Comparison of ENCODE assay signal across 11 cellular contexts in genomic region chr11:312092-312816, GRCh38. TPM values are rescaled to one million over a fixed set of nuclear protein-coding genes. Genes with fewer than 3 reads are reported as not detected.
DNase-seq lines count a peak whose midpoint lies in the region; ATAC-seq, FAIRE-seq and TF ChIP-seq lines count a peak whose summit lies in the region.
"Had no signal": no experiment of that assay in that cellular context is flagged by ENCODE, and none has a peak within 500 bp of the region (broad histone marks: within the 10 kb centered on the region; RNA-seq: fewer than 3 reads in every experiment).

No MANE protein-coding gene starts in this region.

- H3K27ac Mint-ChIP-seq in activated naive CD4-positive, alpha-beta T cell treated with anti-CD3 and anti-CD28 coated beads, Interleukin-2, amount 10 ng/mL, durations not matched to agents 7 days and 5 days = peak overlapping the region; percentile 95
- peak overlapping the region; percentile 93 for H3K27ac Mint-ChIP-seq in mesothelial cell of epicardium

- H3K9me3 ChIP-seq in GM12878 (replicated peaks; ENCODE audit: control insufficient read depth, insufficient read depth, low read length) = no peaks in the 10 kb centered on the region

- TF ChIP-seq POLR2A in GM12878 (IDR thresholded peaks at IDR 0.05; ENCODE audit: low read depth, low read length) = no peak; the same call in 1 of the 2 replicates

- WGBS in GM12878 (ENCODE audit: insufficient coverage, insufficient replicate concordance, low lambda C conversion rate, missing lambda C conversion rate) = 85% methylated on average over 13 of the region's 14 CpGs
- WGBS in urinary bladder = 49% methylated on average over 14 of the region's 14 CpGs

- H3K4me3 ChIP-seq in GM12878 (peak overlapping the region; percentile 75), urinary bladder (ENCODE audit: low read depth, low read length) (peak overlapping the region; percentile 28)

- H3K79me2 ChIP-seq in GM12878 (ENCODE audit: control insufficient read depth, insufficient read depth, low read length) = peaks cover 79% of the 10 kb centered on the region

- peak overlapping the region; percentile 88 for H3K4me2 ChIP-seq in GM12878 (ENCODE audit: control insufficient read depth, insufficient read depth)

- TF ChIP-seq RAD21 in GM12878 (IDR thresholded peaks at IDR 0.05; ENCODE audit: insufficient read depth, low read depth, low read length) = no peak

- no peaks in the 10 kb centered on the region; a peak in 1 of 4 replicates for H3K27me3 ChIP-seq in GM12878 (replicated peaks in 1 of 2; ENCODE audit: control insufficient read depth in 2 of 2, insufficient read depth in 2 of 2, low read length in 1 of 2)

- H3K27ac ChIP-seq in GM12878 (ENCODE audit: control insufficient read depth, insufficient read depth) (peak overlapping the region; percentile 98), urinary bladder (ENCODE audit: low read depth) (peak overlapping the region; percentile 81)

- no peaks in the 10 kb centered on the region for H3K9me3 Mint-ChIP-seq in activated naive CD4-positive, alpha-beta T cell treated with anti-CD3 and anti-CD28 coated beads, Interleukin-2, amount 10 ng/mL, durations not matched to agents 7 days and 5 days
- no peaks in the 10 kb centered on the region for H3K9me3 Mint-ChIP-seq in mesothelial cell of epicardium

- H2AFZ ChIP-seq in GM12878 (ENCODE audit: control insufficient read depth, low read depth, low read length) = no peak overlapping the region; the same call in 1 of the 2 replicates

- no peaks in the 10 kb centered on the region for H3K27me3 Mint-ChIP-seq in activated naive CD4-positive, alpha-beta T cell treated with anti-CD3 and anti-CD28 coated beads, Interleukin-2, amount 10 ng/mL, durations not matched to agents 7 days and 5 days
- H3K27me3 Mint-ChIP-seq in mesothelial cell of epicardium (ENCODE audit: low read depth) = peaks cover 13% of the 10 kb centered on the region

- BruUV-seq in GM12878 (replicated peaks; lab: Mats Ljungman, UMichigan) = no TSS peak

- no peak for TF ChIP-seq EP300 in GM12878 (IDR thresholded peaks at IDR 0.05; ENCODE audit: borderline replicate concordance in 1 of 2, control insufficient read depth in 1 of 2, low read depth in 2 of 2, low read length in 2 of 2)

- H3K36me3 ChIP-seq in GM12878 (ENCODE audit: control insufficient read depth in 2 of 2, insufficient read depth in 2 of 2, low read length in 1 of 2) = peaks cover 2 to 5% of the 10 kb centered on the region in 2 experiments; a peak in 3 of 4 replicates
- H3K36me3 ChIP-seq in urinary bladder (ENCODE audit: insufficient read depth) = no peaks in the 10 kb centered on the region

- POLR2A ChIA-PET in GM12878 (lab: Charles Lee) = interaction anchor here (0.5 to 2.2 kb wide), 11 partner anchors 15 to 469 kb away, joined by 3 to 30 read pairs (median 7); partner anchors contain the start of genes BET1L and RIC8A

- RAD21 ChIA-PET in GM12878 (lab: Charles Lee; ENCODE audit: unreplicated experiment) = interaction anchor here (0.6 to 2.6 kb wide), 10 partner anchors 15 to 75 kb away, joined by 3 to 33 read pairs (median 7); partner anchors contain the start of gene PSMD13

- no peak for FAIRE-seq in GM12878 (lab: Jason Lieb, UNC)

- H3K4me3 Mint-ChIP-seq in activated naive CD4-positive, alpha-beta T cell treated with anti-CD3 and anti-CD28 coated beads, Interleukin-2, amount 10 ng/mL, durations not matched to agents 7 days and 5 days = peak overlapping the region; percentile 83
- H3K4me3 Mint-ChIP-seq in mesothelial cell of epicardium = peak overlapping the region; percentile 86

- DNase-seq in activated naive CD4-positive, alpha-beta T cell treated with anti-CD3 and anti-CD28 coated beads, Interleukin-2, amount 10 ng/mL, durations not matched to agents 7 days and 5 days = peak; percentile 65
- DNase-seq in activated naive CD4-positive, alpha-beta T cell treated with Interleukin-2 at 50 U/mL for 16 hours = no peak
- no peak for DNase-seq in GM12878 (ENCODE audit: low read depth, low spot score)
- no peak for DNase-seq in mesothelial cell of epicardium (ENCODE audit: low spot score in 2 of 2, unreplicated experiment in 2 of 2)
- DNase-seq in sciatic nerve (ENCODE audit: low spot score) = no peak
- DNase-seq in H4 (ENCODE audit: low spot score) = no peak
- DNase-seq: C1 segment of cervical spinal cord, islet precursor cell, NCI-H446 had no signal

- H3K4me1 ChIP-seq in GM12878 (ENCODE audit: control insufficient read depth, insufficient read depth, low read length) = peaks cover 13% of the 10 kb centered on the region
- H3K4me1 ChIP-seq in urinary bladder (ENCODE audit: insufficient read depth) = peaks cover 2% of the 10 kb centered on the region

- H3K9ac ChIP-seq in GM12878 (ENCODE audit: control insufficient read depth, insufficient read depth, low read length) = peak overlapping the region; percentile 99

- in situ Hi-C loops in GM12878 (cut with MboI) = no loop called here

- intact Hi-C loops in GM12878 (cut with micrococcal nuclease; ENCODE audit: unreplicated experiment) (loop anchor here (2.0 kb wide), 2 partner anchors 43 kb away; no protein-coding TSS in a partner anchor), sciatic nerve (cut with DNase I) (no loop called here)

- SMC1A ChIA-PET in GM12878 (lab: Charles Lee; ENCODE audit: uncharacterized antibody, unreplicated experiment) = interaction anchor here (0.9 to 2.7 kb wide), 6 partner anchors 17 to 61 kb away, joined by 5 to 19 read pairs (median 8); no protein-coding TSS in a partner anchor

- ATAC-seq in GM12878 = no peak
- no peak for ATAC-seq in sciatic nerve
- ATAC-seq in HG03521 (IDR thresholded peaks at IDR 0.05; ENCODE audit: unreplicated experiment) = no peak

- H3K36me3 Mint-ChIP-seq in activated naive CD4-positive, alpha-beta T cell treated with anti-CD3 and anti-CD28 coated beads, Interleukin-2, amount 10 ng/mL, durations not matched to agents 7 days and 5 days = peaks cover 46% of the 10 kb centered on the region
- H3K36me3 Mint-ChIP-seq in mesothelial cell of epicardium = no peaks in the 10 kb centered on the region

- no peak for TF ChIP-seq CTCF in GM12878 (IDR thresholded peaks at IDR 0.05 in 2 of 3, conservative IDR thresholded peaks at IDR 0.05 in 1 of 3; ENCODE audit: control insufficient read depth in 2 of 3, extremely low read depth in 1 of 3, insufficient read depth in 1 of 3, low read depth in 3 of 3, low read length in 3 of 3)
- TF ChIP-seq CTCF in mesothelial cell of epicardium (IDR thresholded peaks at IDR 0.05; ENCODE audit: unreplicated experiment) = no peak

- CTCF ChIA-PET in activated naive CD4-positive, alpha-beta T cell treated with anti-CD3 and anti-CD28 coated beads, Interleukin-2, amount 10 ng/mL, durations not matched to agents 7 days and 5 days (lab: Charles Lee) = interaction anchor here (1.0 to 1.5 kb wide), 3 partner anchors 43 to 105 kb away, joined by 3 to 7 read pairs (median 4); partner anchors contain the start of genes BET1L and RIC8A
- CTCF ChIA-PET in GM12878 (lab: Yijun Ruan, JAX) = interaction anchor here (0.5 to 2.6 kb wide), 11 partner anchors 10 to 273 kb away, joined by 3 to 24 read pairs (median 4); no protein-coding TSS in a partner anchor

- H3K4me1 Mint-ChIP-seq in activated naive CD4-positive, alpha-beta T cell treated with anti-CD3 and anti-CD28 coated beads, Interleukin-2, amount 10 ng/mL, durations not matched to agents 7 days and 5 days = peaks cover 33% of the 10 kb centered on the region
- H3K4me1 Mint-ChIP-seq in mesothelial cell of epicardium = peaks cover 71% of the 10 kb centered on the region

- H4K20me1 ChIP-seq in GM12878 (ENCODE audit: control insufficient read depth, insufficient read depth) = no peaks in the 10 kb centered on the region

RNA-seq across cellular contexts. Expression of gene IFITM1, which starts 1.6 kb away (rescaled TPM):
- total RNA-seq in GM12878 (2013; cell fraction: nucleolus; rRNA removed) = 166 and 177 TPM in 2 replicates
- total RNA-seq in GM12878 (2014; rRNA removed) = 543 and 574 TPM in 2 replicates
- 485 and 549 TPM in 2 replicates for total RNA-seq in GM12878 (2014; rRNA removed; fragmentation: Illumina TruSeq; extraction: Trizol)
- total RNA-seq in GM12878 (2021) = 396 and 453 TPM in 2 replicates
- 839 TPM for polyA plus RNA-seq in GM12878 (2011; ENCODE audit: low read depth)
- 240 and 671 TPM in 2 replicates for polyA plus RNA-seq in GM12878 (2011; rRNA removed)
- 1,141 and 1,225 TPM in 2 replicates for polyA plus RNA-seq in GM12878 (2011; cell fraction: cytosol; rRNA removed)
- 403 and 488 TPM in 2 replicates for polyA plus RNA-seq in GM12878 (2011; cell fraction: nucleus; rRNA removed)
- 758 and 904 TPM in 2 replicates for polyA plus RNA-seq in GM12878 (2012)
- polyA plus RNA-seq in GM12878 (2014; fragmentation: Illumina TruSeq; extraction: Trizol) = 491 and 1,007 TPM in 2 replicates
- 1,000 to 10,000 TPM; 1,771 to 2,788 TPM for polyA plus RNA-seq in GM12878 (2014; fragmentation: Nextera tagmentation; extraction: Ambion mirVana)
- polyA plus RNA-seq in GM12878 (2014; rRNA removed) = 864 and 887 TPM in 2 replicates
- 100 to 1,000 TPM; 456 to 479 TPM for polyA plus RNA-seq in GM12878 (2016; fragmentation: Nextera tagmentation; extraction: Ambion mirVana)
- polyA minus RNA-seq in GM12878 (2011; rRNA and poly(A)+ RNA removed) = 804 and 1,098 TPM in 2 replicates
- 178 and 190 TPM in 2 replicates for polyA minus RNA-seq in GM12878 (2011; cell fraction: cytosol; rRNA and poly(A)+ RNA removed)
- 183 and 217 TPM in 2 replicates for polyA minus RNA-seq in GM12878 (2011; cell fraction: nucleus; rRNA and poly(A)+ RNA removed)
- total RNA-seq in mesothelial cell of epicardium = 120 to 128 TPM (median 122 TPM) in 3 replicates
- 20.9 TPM for total RNA-seq in urinary bladder
- 599 TPM for polyA plus RNA-seq in urinary bladder
- total RNA-seq in sciatic nerve = 344 TPM
- total RNA-seq in H4 (2014; rRNA removed; shearing (Covaris generic)) = 179 TPM in 2 replicates

RNA-seq across cellular contexts. Expression of gene IFITM2, which starts 4.6 kb away (rescaled TPM):
- total RNA-seq in GM12878 (2013; cell fraction: nucleolus; rRNA removed) = 32.0 and 32.3 TPM in 2 replicates
- total RNA-seq in GM12878 (2014; rRNA removed) (267 and 271 TPM in 2 replicates), GM12878 (2014; rRNA removed; fragmentation: Illumina TruSeq; extraction: Trizol) (295 and 327 TPM in 2 replicates), GM12878 (2021) (676 and 768 TPM in 2 replicates), mesothelial cell of epicardium (208 to 224 TPM (median 210 TPM) in 3 replicates), urinary bladder (14.8 TPM), sciatic nerve (853 TPM)
- polyA plus RNA-seq in GM12878 (2011; ENCODE audit: low read depth) = 582 TPM
- polyA plus RNA-seq in GM12878 (2011; rRNA removed) (116 and 205 TPM in 2 replicates), GM12878 (2014; fragmentation: Illumina TruSeq; extraction: Trizol) (422 and 741 TPM in 2 replicates), GM12878 (2014; fragmentation: Nextera tagmentation; extraction: Ambion mirVana) (1,000 to 10,000 TPM; 2,669 to 3,672 TPM), GM12878 (2014; rRNA removed) (611 and 755 TPM in 2 replicates), GM12878 (2016; fragmentation: Nextera tagmentation; extraction: Ambion mirVana) (100 to 1,000 TPM; 707 to 829 TPM), urinary bladder (765 TPM)
- 159 and 247 TPM in 2 replicates for polyA plus RNA-seq in GM12878 (2011; cell fraction: cytosol; rRNA removed)
- polyA plus RNA-seq in GM12878 (2011; cell fraction: nucleus; rRNA removed) = 40.7 and 48.7 TPM in 2 replicates
- polyA plus RNA-seq in GM12878 (2012) = 605 and 961 TPM in 2 replicates
- polyA minus RNA-seq in GM12878 (2011; rRNA and poly(A)+ RNA removed) = 67.7 and 77.6 TPM in 2 replicates
- 83.9 and 93.5 TPM in 2 replicates for polyA minus RNA-seq in GM12878 (2011; cell fraction: cytosol; rRNA and poly(A)+ RNA removed)
- 31.3 and 51.8 TPM in 2 replicates for polyA minus RNA-seq in GM12878 (2011; cell fraction: nucleus; rRNA and poly(A)+ RNA removed)
- 21.9 and 30.7 TPM in 2 replicates for total RNA-seq in H4 (2014; rRNA removed; shearing (Covaris generic))

RNA-seq across cellular contexts. Expression of gene IFITM3, which starts 8.4 kb away (rescaled TPM):
- 0.61 TPM in 1 of 2 replicates, not detected in the other for total RNA-seq in GM12878 (2013; cell fraction: nucleolus; rRNA removed)
- total RNA-seq in GM12878 (2014; rRNA removed) (0.33 and 1.3 TPM in 2 replicates), GM12878 (2014; rRNA removed; fragmentation: Illumina TruSeq; extraction: Trizol) (0.54 and 0.88 TPM in 2 replicates), GM12878 (2021) (2.5 and 3.0 TPM in 2 replicates), mesothelial cell of epicardium (540 to 561 TPM (median 547 TPM) in 3 replicates), urinary bladder (43.2 TPM), sciatic nerve (1,044 TPM)
- polyA plus RNA-seq in GM12878 (2011; ENCODE audit: low read depth) = 2.3 TPM
- polyA plus RNA-seq in GM12878 (2011; rRNA removed) (0.58 and 0.98 TPM in 2 replicates), GM12878 (2014; fragmentation: Illumina TruSeq; extraction: Trizol) (1.5 TPM in 1 of 2 replicates, not detected in the other), GM12878 (2014; fragmentation: Nextera tagmentation; extraction: Ambion mirVana) (1 to 10 TPM; 2.1 to 2.3 TPM), GM12878 (2014; rRNA removed) (0.77 and 1.8 TPM in 2 replicates), GM12878 (2016; fragmentation: Nextera tagmentation; extraction: Ambion mirVana) (1 to 10 TPM; 2.2 to 3.6 TPM), urinary bladder (2,675 TPM)
- 0.54 and 1.2 TPM in 2 replicates for polyA plus RNA-seq in GM12878 (2011; cell fraction: cytosol; rRNA removed)
- 1.2 and 1.6 TPM in 2 replicates for polyA plus RNA-seq in GM12878 (2011; cell fraction: nucleus; rRNA removed)
- 2.1 and 2.4 TPM in 2 replicates for polyA plus RNA-seq in GM12878 (2012)
- not detected in 2 replicates for polyA minus RNA-seq in GM12878 (2011; rRNA and poly(A)+ RNA removed)
- 3.7 and 7.7 TPM in 2 replicates for polyA minus RNA-seq in GM12878 (2011; cell fraction: cytosol; rRNA and poly(A)+ RNA removed)
- 0.97 and 1.3 TPM in 2 replicates for polyA minus RNA-seq in GM12878 (2011; cell fraction: nucleus; rRNA and poly(A)+ RNA removed)
- total RNA-seq in H4 (2014; rRNA removed; shearing (Covaris generic)) = 183 and 240 TPM in 2 replicates

RNA-seq across cellular contexts. Expression of gene IFITM5, which starts 12.9 kb away (rescaled TPM):
- not detected in 2 replicates for total RNA-seq in GM12878 (2013; cell fraction: nucleolus; rRNA removed)
- total RNA-seq in GM12878 (2014; rRNA removed) (not detected in 2 replicates), GM12878 (2014; rRNA removed; fragmentation: Illumina TruSeq; extraction: Trizol) (not detected in 2 replicates), GM12878 (2021) (not detected in 2 replicates), mesothelial cell of epicardium (not detected in 3 replicates), urinary bladder (not detected), sciatic nerve (not detected)
- polyA plus RNA-seq in GM12878 (2011; ENCODE audit: low read depth) = not detected
- polyA plus RNA-seq in GM12878 (2011; rRNA removed) (not detected in 2 replicates), GM12878 (2014; fragmentation: Illumina TruSeq; extraction: Trizol) (not detected in 2 replicates), GM12878 (2014; fragmentation: Nextera tagmentation; extraction: Ambion mirVana) (not detected), GM12878 (2014; rRNA removed) (not detected in 2 replicates), GM12878 (2016; fragmentation: Nextera tagmentation; extraction: Ambion mirVana) (not detected), urinary bladder (not detected)
- polyA plus RNA-seq in GM12878 (2011; cell fraction: cytosol; rRNA removed) = not detected in 2 replicates
- polyA plus RNA-seq in GM12878 (2011; cell fraction: nucleus; rRNA removed) = not detected in 2 replicates
- polyA plus RNA-seq in GM12878 (2012) = not detected in 2 replicates
- polyA minus RNA-seq in GM12878 (2011; rRNA and poly(A)+ RNA removed) = not detected in 2 replicates
- not detected in 2 replicates for polyA minus RNA-seq in GM12878 (2011; cell fraction: cytosol; rRNA and poly(A)+ RNA removed)
- polyA minus RNA-seq in GM12878 (2011; cell fraction: nucleus; rRNA and poly(A)+ RNA removed) = not detected in 2 replicates
- total RNA-seq in H4 (2014; rRNA removed; shearing (Covaris generic)) = not detected in 2 replicates

RNA-seq across cellular contexts. Expression of gene PGGHG, which starts 23.3 kb away (rescaled TPM):
- 80.7 and 93.8 TPM in 2 replicates for total RNA-seq in GM12878 (2013; cell fraction: nucleolus; rRNA removed)
- total RNA-seq in GM12878 (2014; rRNA removed) = 3.5 and 3.9 TPM in 2 replicates
- 1.3 and 1.9 TPM in 2 replicates for total RNA-seq in GM12878 (2014; rRNA removed; fragmentation: Illumina TruSeq; extraction: Trizol)
- total RNA-seq in GM12878 (2021) = 7.3 and 8.2 TPM in 2 replicates
- polyA plus RNA-seq in GM12878 (2011; ENCODE audit: low read depth) = 13.0 TPM
- 1.7 and 2.9 TPM in 2 replicates for polyA plus RNA-seq in GM12878 (2011; rRNA removed)
- polyA plus RNA-seq in GM12878 (2011; cell fraction: cytosol; rRNA removed) = 2.1 and 4.4 TPM in 2 replicates
- 82.4 and 97.9 TPM in 2 replicates for polyA plus RNA-seq in GM12878 (2011; cell fraction: nucleus; rRNA removed)
- 34.6 and 36.7 TPM in 2 replicates for polyA plus RNA-seq in GM12878 (2012)
- 0.17 and 1.5 TPM in 2 replicates for polyA plus RNA-seq in GM12878 (2014; fragmentation: Illumina TruSeq; extraction: Trizol)
- under 1 TPM; 0.10 to 0.27 TPM for polyA plus RNA-seq in GM12878 (2014; fragmentation: Nextera tagmentation; extraction: Ambion mirVana)
- 7.9 and 8.3 TPM in 2 replicates for polyA plus RNA-seq in GM12878 (2014; rRNA removed)
- 1 to 10 TPM; 1.0 to 1.7 TPM for polyA plus RNA-seq in GM12878 (2016; fragmentation: Nextera tagmentation; extraction: Ambion mirVana)
- 0.80 and 2.4 TPM in 2 replicates for polyA minus RNA-seq in GM12878 (2011; rRNA and poly(A)+ RNA removed)
- polyA minus RNA-seq in GM12878 (2011; cell fraction: cytosol; rRNA and poly(A)+ RNA removed) = 0.80 and 1.1 TPM in 2 replicates
- polyA minus RNA-seq in GM12878 (2011; cell fraction: nucleus; rRNA and poly(A)+ RNA removed) = 7.3 and 13.1 TPM in 2 replicates
- total RNA-seq in mesothelial cell of epicardium = 101 to 109 TPM (median 103 TPM) in 3 replicates
- total RNA-seq in urinary bladder = 9.5 TPM
- 36.3 TPM for polyA plus RNA-seq in urinary bladder
- total RNA-seq in sciatic nerve = 60.3 TPM
- 2.2 and 2.4 TPM in 2 replicates for total RNA-seq in H4 (2014; rRNA removed; shearing (Covaris generic))

Comparison
In these comparisons a context has a peak if more than half of its experiments do, and no peak if none do; other contexts are left out.
1. RNA of gene IFITM3, which starts 8.4 kb away (total RNA-seq): 1,044 TPM in sciatic nerve (single experiment), 540 to 561 TPM in mesothelial cell of epicardium, 183 to 240 TPM in H4 and 43.2 TPM in urinary bladder (single experiment); 0.33 to 3.0 TPM in GM12878; every median in the first group is over 10 times any median in the second.